ENCODE assay signal across 31 cellular contexts in genomic region chr21:19461481-19462205, GRCh38.
"Had no signal": no experiment of that assay in that cellular context is flagged by ENCODE, and none has a peak within 500 bp of the region (broad histone marks: within the 10 kb centered on the region; RNA-seq: fewer than 3 reads in every experiment).

No MANE protein-coding gene starts in this region.

- ATAC-seq: activated CD8-positive, alpha-beta memory T cell treated with anti-CD3 and anti-CD28 coated beads, Interleukin-2, amount 10 ng/mL, durations not matched to agents 7 days and 5 days; activated CD8-positive, alpha-beta T cell treated with anti-CD3 and anti-CD28 coated beads for 36 hours; activated naive CD8-positive, alpha-beta T cell treated with anti-CD3 and anti-CD28 coated beads, Interleukin-2, amount 50 U/mL, for 24 hours; effector memory CD8-positive, alpha-beta T cell; left ventricle myocardium superior; mucosa of descending colon; right lobe of liver; stimulated activated effector memory CD8-positive, alpha-beta T cell treated with anti-CD3 and anti-CD28 coated beads, Interleukin-12 subunit alpha, Interleukin-12 subunit beta, amount 100 ng/mL, for 72 hours; T-helper 17 cell had no signal

- H3K4me2 ChIP-seq: hepatocyte had no signal

- H3K9me3 Mint-ChIP-seq: nephron progenitor cell had no signal

- H3K9me3 ChIP-seq: colonic mucosa, esophagus muscularis mucosa, right lobe of liver, transverse colon, uterus had no signal

- H2AFZ ChIP-seq: hepatocyte, parathyroid adenoma had no signal

- FAIRE-seq: endothelial cell of umbilical vein, frontal cortex, small intestine had no signal

- H3K27ac ChIP-seq: brain microvascular endothelial cell, colonic mucosa, dorsolateral prefrontal cortex, esophagus muscularis mucosa, hepatocyte, parathyroid adenoma, right lobe of liver, transverse colon, uterus had no signal

- DNase-seq: activated B cell treated with CpG ODN at 0.5 μM for 24 hours; activated CD4-positive, alpha-beta T cell treated with anti-CD3 and anti-CD28 coated beads, Interleukin-2, amount 10 ng/mL, durations not matched to agents 24 days and 14 days; activated CD8-positive, alpha-beta memory T cell treated with anti-CD3 and anti-CD28 coated beads, Interleukin-2, amount 10 ng/mL, durations not matched to agents 7 days and 5 days; activated CD8-positive, alpha-beta T cell treated with anti-CD3 and anti-CD28 coated beads for 36 hours; activated effector memory CD4-positive, alpha-beta T cell treated with anti-CD3 and anti-CD28 coated beads, Interleukin-2, amount 50 U/mL, for 16 hours; activated naive CD4-positive, alpha-beta T cell treated with anti-CD3 and anti-CD28 coated beads, Interleukin-2, amount 50 U/mL, for 16 hours; activated naive CD8-positive, alpha-beta T cell treated with anti-CD3 and anti-CD28 coated beads, Interleukin-2, amount 50 U/mL, for 24 hours; activated T-cell treated with anti-CD3 and anti-CD28 coated beads for 4 hours; anterior cingulate cortex; brain microvascular endothelial cell; central memory CD4-positive, alpha-beta T cell; colonic mucosa; dorsolateral prefrontal cortex; effector memory CD8-positive, alpha-beta T cell; glutamatergic neuron; immature natural killer cell; left ventricle myocardium superior; mucosa of descending colon; nephron progenitor cell; right lobe of liver; small intestine; stimulated activated CD4-positive, alpha-beta T cell treated with anti-CD3 and anti-CD28 coated beads, Interleukin-2, amount 100 ng/mL, for 24 hours; T-helper 17 cell; transverse colon; uterus had no signal

- H3K79me2 ChIP-seq: hepatocyte, parathyroid adenoma had no signal

- H3K4me1 Mint-ChIP-seq: activated B cell treated with CpG ODN at 0.5 μM for 24 hours; activated CD4-positive, alpha-beta T cell treated with anti-CD3 and anti-CD28 coated beads, Interleukin-2, amount 10 ng/mL, durations not matched to agents 24 days and 14 days; activated naive CD8-positive, alpha-beta T cell treated with anti-CD3 and anti-CD28 coated beads, Interleukin-2, amount 50 U/mL, for 24 hours; immature natural killer cell; nephron progenitor cell; stimulated activated effector memory CD8-positive, alpha-beta T cell treated with anti-CD3 and anti-CD28 coated beads, Interleukin-12 subunit alpha, Interleukin-12 subunit beta, amount 100 ng/mL, for 72 hours; T-helper 17 cell had no signal

- H3K4me3 Mint-ChIP-seq: activated B cell treated with CpG ODN at 0.5 μM for 24 hours; activated CD4-positive, alpha-beta T cell treated with anti-CD3 and anti-CD28 coated beads, Interleukin-2, amount 10 ng/mL, durations not matched to agents 24 days and 14 days; activated CD8-positive, alpha-beta memory T cell treated with anti-CD3 and anti-CD28 coated beads, Interleukin-2, amount 10 ng/mL, durations not matched to agents 7 days and 5 days; activated CD8-positive, alpha-beta T cell treated with anti-CD3 and anti-CD28 coated beads for 36 hours; activated naive CD8-positive, alpha-beta T cell treated with anti-CD3 and anti-CD28 coated beads, Interleukin-2, amount 50 U/mL, for 24 hours; effector memory CD8-positive, alpha-beta T cell; immature natural killer cell; nephron progenitor cell; stimulated activated effector memory CD8-positive, alpha-beta T cell treated with anti-CD3 and anti-CD28 coated beads, Interleukin-12 subunit alpha, Interleukin-12 subunit beta, amount 100 ng/mL, for 72 hours; T-helper 17 cell had no signal

- H3K36me3 Mint-ChIP-seq: activated CD8-positive, alpha-beta memory T cell treated with anti-CD3 and anti-CD28 coated beads, Interleukin-2, amount 10 ng/mL, durations not matched to agents 7 days and 5 days; immature natural killer cell; stimulated activated effector memory CD8-positive, alpha-beta T cell treated with anti-CD3 and anti-CD28 coated beads, Interleukin-12 subunit alpha, Interleukin-12 subunit beta, amount 100 ng/mL, for 72 hours had no signal

- H3K4me3 ChIP-seq: colonic mucosa, dorsolateral prefrontal cortex, esophagus muscularis mucosa, hepatocyte, mucosa of descending colon, right lobe of liver, transverse colon, uterus had no signal

- H3K9ac ChIP-seq: parathyroid adenoma had no signal

- H3K4me1 ChIP-seq: colonic mucosa, esophagus muscularis mucosa, parathyroid adenoma, right lobe of liver, transverse colon, uterus had no signal

- H3K36me3 ChIP-seq: brain microvascular endothelial cell, colonic mucosa, esophagus muscularis mucosa, right lobe of liver, transverse colon, uterus had no signal

- H3K27me3 Mint-ChIP-seq: activated B cell treated with CpG ODN at 0.5 μM for 24 hours; activated CD4-positive, alpha-beta T cell treated with anti-CD3 and anti-CD28 coated beads, Interleukin-2, amount 10 ng/mL, durations not matched to agents 24 days and 14 days; activated CD8-positive, alpha-beta memory T cell treated with anti-CD3 and anti-CD28 coated beads, Interleukin-2, amount 10 ng/mL, durations not matched to agents 7 days and 5 days; activated CD8-positive, alpha-beta T cell treated with anti-CD3 and anti-CD28 coated beads for 36 hours; effector memory CD8-positive, alpha-beta T cell; T-helper 17 cell had no signal

- H3K27me3 ChIP-seq: brain microvascular endothelial cell, colonic mucosa, dorsolateral prefrontal cortex, esophagus muscularis mucosa, hepatocyte, right lobe of liver, transverse colon, uterus had no signal

- H3K27ac Mint-ChIP-seq: activated B cell treated with CpG ODN at 0.5 μM for 24 hours; activated CD4-positive, alpha-beta T cell treated with anti-CD3 and anti-CD28 coated beads, Interleukin-2, amount 10 ng/mL, durations not matched to agents 24 days and 14 days; activated CD8-positive, alpha-beta memory T cell treated with anti-CD3 and anti-CD28 coated beads, Interleukin-2, amount 10 ng/mL, durations not matched to agents 7 days and 5 days; activated CD8-positive, alpha-beta T cell treated with anti-CD3 and anti-CD28 coated beads for 36 hours; activated naive CD8-positive, alpha-beta T cell treated with anti-CD3 and anti-CD28 coated beads, Interleukin-2, amount 50 U/mL, for 24 hours; effector memory CD8-positive, alpha-beta T cell; immature natural killer cell; nephron progenitor cell; stimulated activated effector memory CD8-positive, alpha-beta T cell treated with anti-CD3 and anti-CD28 coated beads, Interleukin-12 subunit alpha, Interleukin-12 subunit beta, amount 100 ng/mL, for 72 hours; T-helper 17 cell had no signal
